ENCODE assay signal across 11 cellular contexts in the genomic region with DNA sequence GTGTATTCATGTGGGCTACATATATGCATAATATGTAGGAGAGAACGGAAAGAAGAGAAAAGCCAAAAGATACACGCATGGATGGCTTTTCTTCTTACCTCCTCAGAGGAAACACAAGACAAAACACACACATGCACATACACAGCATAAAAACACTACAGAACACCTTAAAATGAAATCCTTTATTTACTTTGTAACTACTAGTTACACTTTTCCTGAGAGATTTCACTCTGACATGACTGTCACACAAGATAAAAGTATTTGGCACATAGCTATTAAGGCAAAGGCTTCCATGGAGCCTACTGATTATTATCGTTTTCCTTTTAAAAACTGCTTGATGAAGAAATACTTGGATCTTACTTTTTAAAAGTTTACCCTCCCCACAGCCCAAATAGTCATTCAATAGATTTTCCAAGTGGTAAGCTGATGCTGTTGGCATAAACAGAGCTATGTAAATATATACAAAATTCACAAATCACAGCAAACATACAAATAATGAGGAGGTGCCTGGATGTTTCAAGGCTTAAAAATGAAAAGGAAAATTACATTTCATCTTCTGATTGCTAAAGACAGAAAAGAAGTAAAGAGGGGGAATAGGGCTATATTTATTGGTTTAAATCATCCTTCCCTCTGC. TPM values are rescaled to one million over a fixed set of nuclear protein-coding genes. Genes with fewer than 3 reads are reported as not detected.
DNase-seq lines count a peak whose midpoint lies in the region; ATAC-seq and TF ChIP-seq lines count a peak whose summit lies in the region.
"Had no signal": no experiment of that assay in that cellular context is flagged by ENCODE, and none has a peak within 500 bp of the region (broad histone marks: within the 10 kb centered on the region; RNA-seq: fewer than 3 reads in every experiment).

No MANE protein-coding gene starts in this region.

- DNase-seq in heart left ventricle: no peak
- no peak for DNase-seq in Right ventricle myocardium inferior (ENCODE audit: missing footprints)
- DNase-seq in colonic mucosa: no peak
- no peak for DNase-seq in transverse colon
- no peak for DNase-seq in cerebellar cortex (ENCODE audit: low spot score)
- no peak for DNase-seq in mesenteric fat pad (ENCODE audit: low spot score)
- DNase-seq: GOT3, KG1 had no signal

- TF ChIP-seq EP300 in transverse colon (IDR thresholded peaks at IDR 0.05; ENCODE audit: low read depth): no peak

- TF ChIP-seq CTCF in heart left ventricle (IDR thresholded peaks at IDR 0.05): no peak
- TF ChIP-seq CTCF in colonic mucosa (IDR thresholded peaks at IDR 0.05): no peak
- TF ChIP-seq CTCF in transverse colon (IDR thresholded peaks at IDR 0.05): no peak

- no peaks in the 10 kb centered on the region for H3K9me3 ChIP-seq in heart left ventricle
- H3K9me3 ChIP-seq in colonic mucosa: no peaks in the 10 kb centered on the region
- H3K9me3 ChIP-seq in mucosa of rectum (ENCODE audit: control insufficient read depth in 2 of 2, low read length in 2 of 2): no peaks in the 10 kb centered on the region
- no peaks in the 10 kb centered on the region for H3K9me3 ChIP-seq in transverse colon

- H3K27me3 ChIP-seq in heart left ventricle (no peaks in the 10 kb centered on the region), colonic mucosa (peaks cover 31% of the 10 kb centered on the region), mucosa of rectum (ENCODE audit: control insufficient read depth in 2 of 2, insufficient read depth in 2 of 2, low read length in 2 of 2) (peaks cover 23 to 51% of the 10 kb centered on the region in 2 donors), transverse colon (peaks cover 71% of the 10 kb centered on the region)

- no peak for ATAC-seq in heart left ventricle
- ATAC-seq in Right ventricle myocardium inferior: no peak
- ATAC-seq in GM21619 (IDR thresholded peaks at IDR 0.05; ENCODE audit: unreplicated experiment): no peak

- TF ChIP-seq POLR2A in heart left ventricle (IDR thresholded peaks at IDR 0.05) (no peak), transverse colon (IDR thresholded peaks at IDR 0.05) (no peak)

- H3K9ac ChIP-seq in colonic mucosa (ENCODE audit: low read depth in 2 of 2, low read length in 2 of 2) (peak overlapping the region in 1 of 2 donors; percentile 61), mucosa of rectum (ENCODE audit: low read depth in 1 of 2, low read length in 2 of 2) (peak overlapping the region; percentile 2 to 75)

- in situ Hi-C loops in transverse colon (cut with MboI; ENCODE audit: low pct_ligation_motif_present in 1 of 4, low pct_unique_long_range_greater_than_20kb in 1 of 4, low sequenced_read_pairs in 3 of 4): loop anchor here in 2 of 4 donors (25.0 kb wide), 2 partner anchors 574 to 1251 kb away; no protein-coding TSS in a partner anchor

- H3K36me3 ChIP-seq in heart left ventricle: peaks cover 0 to 37% (median 0%) of the 10 kb centered on the region in 9 donors
- H3K36me3 ChIP-seq in colonic mucosa: no peaks in the 10 kb centered on the region
- no peaks in the 10 kb centered on the region for H3K36me3 ChIP-seq in mucosa of rectum (ENCODE audit: control insufficient read depth in 2 of 2, insufficient read depth in 2 of 2, low read length in 2 of 2)
- no peaks in the 10 kb centered on the region for H3K36me3 ChIP-seq in transverse colon

- 26 to 33% (median 32%) methylated on average over 3 of the region's 3 CpGs for WGBS in heart left ventricle, 4 donors
- 45 to 62% methylated on average over 3 of the region's 3 CpGs for WGBS in transverse colon (ENCODE audit: low coverage in 1 of 2), 2 donors

- intact Hi-C loops in heart left ventricle (cut with DNase I) (loop anchor here in 7 of 10 donors (5.0 to 10.0 kb wide), 8 partner anchors 49 to 1077 kb away; no protein-coding TSS in a partner anchor), Right ventricle myocardium inferior (cut with DNase I) (loop anchor here (10.0 kb wide), 3 partner anchors 577 to 1403 kb away; no protein-coding TSS in a partner anchor), colonic mucosa (cut with DNase I) (no loop called here), transverse colon (cut with DNase I; ENCODE audit: low total_unique reads) (loop anchor here (10.0 kb wide), 1 partner anchor 177 kb away; a partner anchor contains a TSS)

- peak overlapping the region; percentile 90 to 99 (median 98) for H3K27ac ChIP-seq in heart left ventricle
- H3K27ac ChIP-seq in colonic mucosa: peak overlapping the region; percentile 72
- peak overlapping the region; percentile 86 to 92 for H3K27ac ChIP-seq in mucosa of rectum (ENCODE audit: low read depth in 2 of 2, low read length in 2 of 2)
- H3K27ac ChIP-seq in transverse colon: peak overlapping the region; percentile 87 to 91 (median 88)

- peak overlapping the region in 11 of 12 donors; percentile 10 to 96 (median 81) for H3K4me3 ChIP-seq in heart left ventricle
- no peak overlapping the region for H3K4me3 ChIP-seq in colonic mucosa
- peak overlapping the region in 1 of 2 donors; percentile 39 for H3K4me3 ChIP-seq in mucosa of rectum (ENCODE audit: low read length in 2 of 2)
- peak overlapping the region in 1 of 4 donors; percentile 18 for H3K4me3 ChIP-seq in transverse colon
- H3K4me3 ChIP-seq: GM12878 had no signal

- peaks cover 0 to 80% (median 48%) of the 10 kb centered on the region in 12 donors for H3K4me1 ChIP-seq in heart left ventricle
- H3K4me1 ChIP-seq in colonic mucosa: no peaks in the 10 kb centered on the region
- H3K4me1 ChIP-seq in mucosa of rectum (ENCODE audit: control insufficient read depth in 2 of 2, insufficient read depth in 2 of 2, low read length in 2 of 2): peaks cover 4 to 12% of the 10 kb centered on the region in 2 donors
- peaks cover 0 to 10% (median 0%) of the 10 kb centered on the region in 4 donors for H3K4me1 ChIP-seq in transverse colon

RNA-seq across cellular contexts. Expression of gene ZEB2, which starts 8.6 kb away (rescaled TPM):
- total RNA-seq in heart left ventricle: 100 to 1,000 TPM in 2 of 9 donors, 10 to 100 TPM in 7; 68.5 to 168 (median 86.3) TPM
- polyA plus RNA-seq in heart left ventricle: 10 to 100 TPM; 23.1 to 34.9 TPM
- 89.0 TPM for total RNA-seq in Right ventricle myocardium inferior
- total RNA-seq in colonic mucosa: 10 to 100 TPM; 17.4 to 29.6 TPM
- total RNA-seq in transverse colon: 10 to 100 TPM; 19.8 to 69.6 (median 42.9) TPM
- 329 TPM for total RNA-seq in mesenteric fat pad
